In genomic region chr15:69407719-69408400, GRCh38 we compare ENCODE assay signal across 30 cellular contexts.
"Had no signal": no experiment of that assay in that cellular context is flagged by ENCODE, and none has a peak within 500 bp of the region (broad histone marks: within the 10 kb centered on the region; RNA-seq: fewer than 3 reads in every experiment).

No MANE protein-coding gene starts in this region.

- DNase-seq: activated B cell treated with CpG ODN at 0.5 μM for 24 hours; activated CD4-positive, alpha-beta T cell treated with anti-CD3 and anti-CD28 coated beads for 48 hours; activated CD4-positive, alpha-beta T cell treated with anti-CD3 and anti-CD28 coated beads, Interleukin-2, amount 50 U/mL, for 1 hour; activated CD4-positive, alpha-beta T cell treated with anti-CD3 and anti-CD28 coated beads, Interleukin-2, amount 50 U/mL, for 48 hours; activated CD8-positive, alpha-beta memory T cell treated with anti-CD3 and anti-CD28 coated beads for 24 hours; activated CD8-positive, alpha-beta T cell treated with anti-CD3 and anti-CD28 coated beads for 36 hours; activated effector memory CD4-positive, alpha-beta T cell treated with Interleukin-2 at 50 U/mL for 16 hours; activated gamma-delta T cell treated with Interleukin-2 at 50 U/mL for 16 hours; activated naive CD4-positive, alpha-beta T cell treated with anti-CD3 and anti-CD28 coated beads, Interleukin-2, amount 50 U/mL, for 16 hours; activated naive CD4-positive, alpha-beta T cell treated with Interleukin-2 at 50 U/mL for 16 hours; activated T-cell treated with anti-CD3 and anti-CD28 coated beads, Interleukin-2, amount 50 U/mL, for 4 hours; amniotic stem cell; anterior cingulate cortex; body of pancreas; caudate nucleus; cerebellar nuclear complex; colonic mucosa; effector memory CD4-positive, alpha-beta T cell; endodermal cell; foreskin fibroblast; head of caudate nucleus; T-helper 1 cell; T-helper 17 cell; T1000; WERI-Rb-1 had no signal

- H3K36me3 ChIP-seq: colonic mucosa, WERI-Rb-1 had no signal

- H3K4me3 ChIP-seq: body of pancreas, colonic mucosa had no signal

- H3K36me3 Mint-ChIP-seq: activated naive CD8-positive, alpha-beta T cell had no signal

- H3K4me1 Mint-ChIP-seq: activated B cell treated with CpG ODN at 0.5 μM for 24 hours; activated T-helper 17 cell treated with anti-CD3 and anti-CD28 coated beads, Interleukin-2, amount 50 U/mL, for 72 hours; endodermal cell; T-helper 17 cell had no signal

- H3K9me3 ChIP-seq: body of pancreas, colonic mucosa had no signal

- H3K4me1 ChIP-seq: body of pancreas, colonic mucosa had no signal

- H3K27ac ChIP-seq: body of pancreas, colonic mucosa, WERI-Rb-1 had no signal

- H3K9me3 Mint-ChIP-seq: activated B cell treated with CpG ODN at 0.5 μM for 24 hours; activated CD8-positive, alpha-beta T cell treated with anti-CD3 and anti-CD28 coated beads for 36 hours; activated T-cell treated with anti-CD3 and anti-CD28 coated beads, Interleukin-2, amount 50 U/mL, for 4 hours; activated T-helper 17 cell treated with anti-CD3 and anti-CD28 coated beads, Interleukin-2, amount 50 U/mL, for 72 hours; endodermal cell; T-helper 2 cell treated with Interferon-gamma antibody and Interleukin-4, amounts not matched to agents 5 μg/mL and 100 μg/mL, for 36 hours had no signal

- H3K4me3 Mint-ChIP-seq: activated B cell treated with CpG ODN at 0.5 μM for 24 hours; activated CD8-positive, alpha-beta T cell treated with anti-CD3 and anti-CD28 coated beads for 36 hours; activated naive CD8-positive, alpha-beta T cell; activated T-cell treated with anti-CD3 and anti-CD28 coated beads, Interleukin-2, amount 50 U/mL, for 4 hours; activated T-helper 17 cell treated with anti-CD3 and anti-CD28 coated beads, Interleukin-2, amount 50 U/mL, for 72 hours; endodermal cell; T-helper 17 cell; T-helper 2 cell treated with Interferon-gamma antibody and Interleukin-4, amounts not matched to agents 5 μg/mL and 100 μg/mL, for 36 hours had no signal

- ATAC-seq: activated CD4-positive, CD25-positive, alpha-beta regulatory T cell treated with anti-CD3 and anti-CD28 coated beads, Interleukin-2, amount 50 U/mL, for 24 hours; activated CD8-positive, alpha-beta T cell treated with anti-CD3 and anti-CD28 coated beads for 36 hours; activated T-cell treated with anti-CD3 and anti-CD28 coated beads, Interleukin-2, amount 50 U/mL, for 4 hours; activated T-helper 17 cell treated with anti-CD3 and anti-CD28 coated beads, Interleukin-2, amount 50 U/mL, for 72 hours; body of pancreas; esophagus mucosa; T-helper 17 cell had no signal

- H3K27ac Mint-ChIP-seq: activated B cell treated with CpG ODN at 0.5 μM for 24 hours; activated CD8-positive, alpha-beta T cell treated with anti-CD3 and anti-CD28 coated beads for 36 hours; activated naive CD8-positive, alpha-beta T cell; activated T-helper 17 cell treated with anti-CD3 and anti-CD28 coated beads, Interleukin-2, amount 50 U/mL, for 72 hours; endodermal cell; T-helper 17 cell; T-helper 2 cell treated with Interferon-gamma antibody and Interleukin-4, amounts not matched to agents 5 μg/mL and 100 μg/mL, for 36 hours had no signal

- H3K27me3 ChIP-seq: body of pancreas, colonic mucosa had no signal
